8 cellular contexts compared by ENCODE assay signal in the genomic region with DNA sequence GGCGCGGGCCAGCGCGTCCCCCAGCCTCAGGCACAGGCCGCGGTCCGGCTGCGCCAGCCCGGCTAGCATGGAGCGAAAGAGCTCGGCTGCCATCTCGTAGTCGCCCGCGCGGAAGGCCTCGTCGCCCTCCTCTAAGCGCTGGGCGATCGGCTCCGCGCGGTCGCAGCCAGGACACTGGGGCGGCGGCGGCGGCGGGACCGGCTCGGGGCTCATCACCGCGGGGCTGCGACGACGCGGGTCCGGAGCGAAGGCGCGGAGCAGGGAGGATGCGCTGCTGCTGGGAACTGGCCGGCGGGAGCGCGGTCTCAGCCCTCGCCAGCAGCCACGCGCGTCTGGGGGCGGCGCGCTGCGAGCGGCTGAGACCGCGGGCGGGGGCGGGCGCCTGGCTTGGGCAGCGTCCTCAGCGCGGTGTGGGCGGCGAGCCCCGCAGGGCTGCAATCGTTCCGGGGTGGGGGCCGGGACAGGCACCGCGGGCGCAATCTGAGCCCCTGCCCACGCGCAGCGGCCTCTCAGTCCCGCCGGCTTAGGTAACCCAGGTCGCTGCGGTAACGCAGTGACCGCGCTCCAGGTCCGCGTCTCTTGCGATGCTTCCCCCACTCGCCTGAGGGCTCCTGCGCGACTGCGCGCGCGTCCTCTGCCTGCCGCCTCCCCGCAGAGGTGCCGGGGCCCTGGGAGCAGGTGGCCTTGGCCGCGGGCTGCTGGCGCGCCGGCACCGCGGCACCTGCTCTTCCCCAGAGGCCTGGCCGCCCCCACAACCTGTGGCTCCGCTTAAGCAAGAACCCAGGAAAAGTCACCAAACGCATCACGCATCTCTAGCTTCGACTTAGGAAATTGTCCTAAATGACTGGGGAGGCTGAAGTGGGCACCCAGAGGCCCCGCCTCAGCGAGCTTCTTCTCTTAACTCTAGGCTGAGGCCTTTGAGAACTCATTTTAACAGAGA. TPM values are rescaled to one million over a fixed set of nuclear protein-coding genes. Genes with fewer than 3 reads are reported as not detected.
DNase-seq lines count a peak whose midpoint lies in the region; ATAC-seq and TF ChIP-seq lines count a peak whose summit lies in the region.

A gene (minus strand): TSS at position 621 of the 940 bp plus-strand sequence. CDS start 408 bp downstream, at position 213.

- H3K4me1 Mint-ChIP-seq in activated CD4-positive, alpha-beta T cell treated with anti-CD3 and anti-CD28 coated beads, Interleukin-2, amount 10 ng/mL, durations not matched to agents 7 days and 5 days, result no peaks in the 10 kb centered on the region
- no peaks in the 10 kb centered on the region for H3K4me1 Mint-ChIP-seq in HFFc6 (ENCODE audit: low read depth)

- H3K36me3 Mint-ChIP-seq in activated CD4-positive, alpha-beta T cell treated with anti-CD3 and anti-CD28 coated beads, Interleukin-2, amount 10 ng/mL, durations not matched to agents 7 days and 5 days (ENCODE audit: low read depth), result peaks cover 2% of the 10 kb centered on the region
- H3K36me3 Mint-ChIP-seq in HFFc6 (ENCODE audit: low read depth), result peaks cover 4% of the 10 kb centered on the region; the same call in 1 of the 2 replicates

- POLR2A ChIA-PET in activated CD4-positive, alpha-beta T cell treated with anti-CD3 and anti-CD28 coated beads, Interleukin-2, amount 10 ng/mL, durations not matched to agents 7 days and 5 days (lab: Charles Lee), result no interaction called here

- peaks cover 58% of the 10 kb centered on the region for H3K27me3 Mint-ChIP-seq in activated CD4-positive, alpha-beta T cell treated with anti-CD3 and anti-CD28 coated beads, Interleukin-2, amount 10 ng/mL, durations not matched to agents 7 days and 5 days
- peaks cover 11% of the 10 kb centered on the region for H3K27me3 Mint-ChIP-seq in HFFc6 (ENCODE audit: insufficient read depth)

- peaks cover 28% of the 10 kb centered on the region for H3K27me3 ChIP-seq in lower lobe of right lung (ENCODE audit: low read depth)

- H3K4me3 ChIP-seq in coronary artery, result peak within 1 kb of the TSS; percentile 75
- H3K4me3 ChIP-seq in lower lobe of right lung, result peak within 1 kb of the TSS; percentile 52

- ATAC-seq in lower lobe of right lung, result peak; percentile 85 to 90

- peaks cover 12% of the 10 kb centered on the region for H3K9me3 Mint-ChIP-seq in activated CD4-positive, alpha-beta T cell treated with anti-CD3 and anti-CD28 coated beads, Interleukin-2, amount 10 ng/mL, durations not matched to agents 7 days and 5 days
- H3K9me3 Mint-ChIP-seq in HFFc6, result peaks cover 15% of the 10 kb centered on the region

- DNase-seq in activated CD4-positive, alpha-beta T cell treated with anti-CD3 and anti-CD28 coated beads for 48 hours, result peak; percentile 12
- DNase-seq in activated CD4-positive, alpha-beta T cell treated with anti-CD3 and anti-CD28 coated beads, Interleukin-2, amount 10 ng/mL, durations not matched to agents 7 days and 5 days, result no peak
- peak; percentile 57 for DNase-seq in NCI-H526 treated with DMSO at 0.1 percent for 48 hours (lab: John Stamatoyannopoulos, UW)
- DNase-seq in coronary artery (ENCODE audit: low spot score), result no peak
- DNase-seq in lower lobe of right lung, result peak; percentile 67
- no peak for DNase-seq in HFFc6
- DNase-seq in DMS114 treated with DMSO at 0.1 percent for 48 hours (lab: John Stamatoyannopoulos, UW; ENCODE audit: unreplicated experiment), result no peak

- no peak within 1 kb of the TSS for H3K4me3 Mint-ChIP-seq in activated CD4-positive, alpha-beta T cell treated with anti-CD3 and anti-CD28 coated beads, Interleukin-2, amount 10 ng/mL, durations not matched to agents 7 days and 5 days
- H3K4me3 Mint-ChIP-seq in HFFc6, result no peak within 1 kb of the TSS

- peaks cover 5% of the 10 kb centered on the region for H3K9me3 ChIP-seq in lower lobe of right lung

- TF ChIP-seq CTCF in coronary artery (IDR thresholded peaks at IDR 0.05) (no peak), lower lobe of right lung (IDR thresholded peaks at IDR 0.05) (no peak), HFFc6 (IDR thresholded peaks at IDR 0.05) (no peak)

- intact Hi-C loops in lower lobe of right lung (cut with DNase I), result no loop called here

- CTCF ChIA-PET in activated CD4-positive, alpha-beta T cell treated with anti-CD3 and anti-CD28 coated beads, Interleukin-2, amount 10 ng/mL, durations not matched to agents 7 days and 5 days (lab: Charles Lee), result interaction anchor here (0.6 to 1.1 kb wide), 2 partner anchors 59 to 1179 kb away, joined by 3 read pairs; no protein-coding TSS in a partner anchor

- H3K27ac ChIP-seq in coronary artery, result peak within 1 kb of the TSS; percentile 69 to 71
- H3K27ac ChIP-seq in lower lobe of right lung, result peak within 1 kb of the TSS; percentile 61
- no peak within 1 kb of the TSS for H3K27ac ChIP-seq in temporal lobe (ENCODE audit: low read depth, low read length)

- no peaks in the 10 kb centered on the region for H3K36me3 ChIP-seq in lower lobe of right lung

- H3K27ac Mint-ChIP-seq in activated CD4-positive, alpha-beta T cell treated with anti-CD3 and anti-CD28 coated beads, Interleukin-2, amount 10 ng/mL, durations not matched to agents 7 days and 5 days, result no peak within 1 kb of the TSS
- H3K27ac Mint-ChIP-seq in HFFc6, result no peak within 1 kb of the TSS

- no peaks in the 10 kb centered on the region for H3K4me1 ChIP-seq in lower lobe of right lung

RNA-seq across cellular contexts. Expression of the gene that starts here (rescaled TPM):
- total RNA-seq in activated CD4-positive, alpha-beta T cell treated with anti-CD3 and anti-CD28 coated beads, Interleukin-2, amount 10 ng/mL, durations not matched to agents 7 days and 5 days, result under 1 TPM; 0.02 TPM
- 2.1 TPM for total RNA-seq in lower lobe of right lung
- total RNA-seq in temporal lobe, result 70.8 TPM
- not detected for total RNA-seq in HFFc6 (2021; fragmentation: NEBNext Ultra II Directional; extraction: Animal tissue kit (Norgen Biotek cat#: 25700))

Comparison
In these comparisons a context has a peak if more than half of its experiments do, and no peak if none do; other contexts are left out.
1. RNA of the gene that starts here (total RNA-seq): 70.8 TPM in temporal lobe (single experiment); 2.1 TPM in lower lobe of right lung (single experiment), 0.02 TPM in activated CD4-positive, alpha-beta T cell treated with anti-CD3 and anti-CD28 coated beads, Interleukin-2, amount 10 ng/mL, durations not matched to agents 7 days and 5 days and not detected in HFFc6; every median in the first group is over 10 times any median in the second.
2. DNase-seq: peak in activated CD4-positive, alpha-beta T cell treated with anti-CD3 and anti-CD28 coated beads for 48 hours (single experiment), NCI-H526 treated with DMSO at 0.1 percent for 48 hours (single experiment) and lower lobe of right lung (single experiment); none in activated CD4-positive, alpha-beta T cell treated with anti-CD3 and anti-CD28 coated beads, Interleukin-2, amount 10 ng/mL, durations not matched to agents 7 days and 5 days (single experiment), coronary artery (single experiment), HFFc6 (single experiment) and DMS114 treated with DMSO at 0.1 percent for 48 hours (single experiment).